In genomic region chr12:73817161-73817560, GRCh38 we compare ENCODE assay signal across 1 cellular context.
TF ChIP-seq lines count a peak whose summit lies in the region.

No MANE protein-coding gene starts in this region.

TF ChIP-seq in K562, 482 proteins besides CTCF, POLR2A, EP300 and RAD21 (continued from another document):
- TF ChIP-seq ARID4B (CRISPR knock-in tag; IDR thresholded peaks at IDR 0.05) (no peak), MAZ (CRISPR knock-in tag; conservative IDR thresholded peaks at IDR 0.05 in 1 of 2, IDR thresholded peaks at IDR 0.05 in 1 of 2) (no peak), CEBPB (tag; IDR thresholded peaks at IDR 0.05) (peak; percentile 32; the same call in 1 of the 2 replicates)
